Comparison of ENCODE assay signal across 22 cellular contexts in genomic region chr5:56111404-56111781, GRCh38.
A peak's percentile ranks its signal among the peaks of the same experiment; 100 is the strongest.
DNase-seq lines count a peak whose midpoint lies in the region; ATAC-seq and TF ChIP-seq lines count a peak whose summit lies in the region.
"Had no signal": no experiment of that assay in that cellular context is flagged by ENCODE, and none has a peak within 500 bp of the region (broad histone marks: within the 10 kb centered on the region; RNA-seq: fewer than 3 reads in every experiment).

No MANE protein-coding gene starts in this region.

- H3K4me1 ChIP-seq in mesenchymal stem cell (ENCODE audit: control insufficient read depth, insufficient read depth, low read depth, low read length): peaks cover 6% of the 10 kb centered on the region

- H2BK120ac ChIP-seq in mesenchymal stem cell (ENCODE audit: low read depth, low read length): peak overlapping the region; percentile 40

- H2BK5ac ChIP-seq in mesenchymal stem cell (ENCODE audit: low read depth, low read length, poor library complexity, severe bottlenecking): no peak overlapping the region

- H3K18ac ChIP-seq in mesenchymal stem cell (ENCODE audit: low read depth in 1 of 2, low read length in 2 of 2): peak overlapping the region; percentile 4 to 23

- WGBS in mesenchymal stem cell: 92% methylated on average over 5 of the region's 9 CpGs

- no peak overlapping the region for H3K27ac Mint-ChIP-seq in stimulated activated naive CD8-positive, alpha-beta T cell treated with anti-CD3 and anti-CD28 coated beads, Interleukin-15, amount 100 ng/mL, for 72 hours
- H3K27ac Mint-ChIP-seq in T-helper 2 cell treated with Interferon-gamma antibody and Interleukin-4, amounts not matched to agents 5 μg/mL and 100 μg/mL, for 36 hours: peak overlapping the region; percentile 22
- H3K27ac Mint-ChIP-seq: CD8-positive, alpha-beta T cell had no signal

- ATAC-seq in stimulated activated naive CD8-positive, alpha-beta T cell treated with anti-CD3 and anti-CD28 coated beads, Interleukin-15, amount 100 ng/mL, for 72 hours: peak; percentile 39
- no peak for ATAC-seq in stimulated activated naive CD8-positive, alpha-beta T cell treated with anti-CD3 and anti-CD28 coated beads, Interleukin-15, Interleukin-2, amounts not matched to agents 100 U/mL and 50 U/mL, for 24 hours
- ATAC-seq: CD8-positive, alpha-beta T cell had no signal

- no peak overlapping the region for H3K27ac ChIP-seq in mesenchymal stem cell (ENCODE audit: low read length, poor library complexity, severe bottlenecking)

- no peaks in the 10 kb centered on the region for H3K79me1 ChIP-seq in mesenchymal stem cell (replicated peaks; ENCODE audit: low read length, poor library complexity, severe bottlenecking)

- no peaks in the 10 kb centered on the region for H3K27me3 ChIP-seq in mesenchymal stem cell (ENCODE audit: control insufficient read depth in 1 of 2, insufficient read depth in 1 of 2, low read length in 2 of 2)
- H3K27me3 ChIP-seq: MG63, SJSA1 had no signal

- peak overlapping the region; percentile 5 for H2AK5ac ChIP-seq in mesenchymal stem cell (ENCODE audit: low read length, severe bottlenecking)

- H3K9me3 ChIP-seq in mesenchymal stem cell (ENCODE audit: control insufficient read depth, low read length): no peaks in the 10 kb centered on the region
- H3K9me3 ChIP-seq: MG63, SJSA1 had no signal

- no peaks in the 10 kb centered on the region for H3K36me3 ChIP-seq in mesenchymal stem cell (ENCODE audit: control insufficient read depth in 1 of 2, insufficient read depth in 2 of 2, low read depth in 1 of 2, low read length in 2 of 2)
- H3K36me3 ChIP-seq: MG63, SJSA1 had no signal

- H3K23ac ChIP-seq in mesenchymal stem cell (ENCODE audit: low read length in 2 of 2): no peak overlapping the region

- no peak overlapping the region for H2AFZ ChIP-seq in mesenchymal stem cell (ENCODE audit: low read depth, low read length)

- no peaks in the 10 kb centered on the region for H3K9me3 Mint-ChIP-seq in stimulated activated naive CD8-positive, alpha-beta T cell treated with anti-CD3 and anti-CD28 coated beads, Interleukin-15, amount 100 ng/mL, for 72 hours
- H3K9me3 Mint-ChIP-seq in T-helper 2 cell treated with Interferon-gamma antibody and Interleukin-4, amounts not matched to agents 5 μg/mL and 100 μg/mL, for 36 hours: no peaks in the 10 kb centered on the region
- H3K9me3 Mint-ChIP-seq: CD8-positive, alpha-beta T cell had no signal

- H3K36me3 Mint-ChIP-seq in T-helper 2 cell treated with Interferon-gamma antibody and Interleukin-4, amounts not matched to agents 5 μg/mL and 100 μg/mL, for 36 hours (ENCODE audit: low read depth): peaks cover 21% of the 10 kb centered on the region
- H3K36me3 Mint-ChIP-seq: CD8-positive, alpha-beta T cell had no signal

- no peak overlapping the region for H3K9ac ChIP-seq in mesenchymal stem cell (ENCODE audit: low read length)

- H3K4me1 Mint-ChIP-seq in stimulated activated naive CD8-positive, alpha-beta T cell treated with anti-CD3 and anti-CD28 coated beads, Interleukin-15, amount 100 ng/mL, for 72 hours: peaks cover 14% of the 10 kb centered on the region
- peaks cover 35% of the 10 kb centered on the region for H3K4me1 Mint-ChIP-seq in T-helper 2 cell treated with Interferon-gamma antibody and Interleukin-4, amounts not matched to agents 5 μg/mL and 100 μg/mL, for 36 hours (ENCODE audit: low read depth)

- H3K4me2 ChIP-seq in mesenchymal stem cell (ENCODE audit: low read length, poor library complexity, severe bottlenecking): no peak overlapping the region

- no peak overlapping the region for H3K4me3 Mint-ChIP-seq in stimulated activated naive CD8-positive, alpha-beta T cell treated with anti-CD3 and anti-CD28 coated beads, Interleukin-15, amount 100 ng/mL, for 72 hours
- H3K4me3 Mint-ChIP-seq in T-helper 2 cell treated with Interferon-gamma antibody and Interleukin-4, amounts not matched to agents 5 μg/mL and 100 μg/mL, for 36 hours: no peak overlapping the region
- H3K4me3 Mint-ChIP-seq: CD8-positive, alpha-beta T cell had no signal

- no peak overlapping the region for H4K8ac ChIP-seq in mesenchymal stem cell (ENCODE audit: low read length)

- H2BK12ac ChIP-seq in mesenchymal stem cell (ENCODE audit: low read length in 2 of 2): peak overlapping the region; percentile 89 to 94

- H3K4ac ChIP-seq in mesenchymal stem cell (ENCODE audit: low read depth in 1 of 2, low read length in 2 of 2): peak overlapping the region in 1 of 2 experiments; percentile 6

- H3K27me3 Mint-ChIP-seq in stimulated activated naive CD8-positive, alpha-beta T cell treated with anti-CD3 and anti-CD28 coated beads, Interleukin-15, amount 100 ng/mL, for 72 hours: no peaks in the 10 kb centered on the region
- H3K27me3 Mint-ChIP-seq in T-helper 2 cell treated with Interferon-gamma antibody and Interleukin-4, amounts not matched to agents 5 μg/mL and 100 μg/mL, for 36 hours (ENCODE audit: low read depth): no peaks in the 10 kb centered on the region

- H3K14ac ChIP-seq in mesenchymal stem cell (ENCODE audit: low read length in 2 of 2): no peak overlapping the region

- H3K4me3 ChIP-seq in mesenchymal stem cell (ENCODE audit: insufficient read depth in 1 of 2, low read depth in 1 of 2, low read length in 2 of 2): no peak overlapping the region
- no peak overlapping the region for H3K4me3 ChIP-seq in foreskin fibroblast (ENCODE audit: low read depth in 1 of 2, low read length in 2 of 2)
- H3K4me3 ChIP-seq: MG63, SJSA1 had no signal

- H4K91ac ChIP-seq in mesenchymal stem cell (ENCODE audit: low read length): peak overlapping the region; percentile 40

- no peak for DNase-seq in stimulated activated naive CD8-positive, alpha-beta T cell treated with anti-CD3 and anti-CD28 coated beads, Interleukin-15, amount 100 ng/mL, for 72 hours
- DNase-seq in stimulated activated naive CD8-positive, alpha-beta T cell treated with anti-CD3 and anti-CD28 coated beads, Interleukin-15, Interleukin-2, amounts not matched to agents 100 U/mL and 50 U/mL, for 24 hours: no peak
- DNase-seq in T-helper 2 cell treated with Interferon-gamma antibody and Interleukin-4, amounts not matched to agents 5 μg/mL and 100 μg/mL, for 36 hours (ENCODE audit: low spot score): no peak
- DNase-seq in mesenchymal stem cell (no peak), mesenteric fat pad (ENCODE audit: low spot score) (no peak), NCI-H1048 (lab: John Stamatoyannopoulos, UW) (no peak), foreskin fibroblast (no peak)
- DNase-seq: C1 segment of cervical spinal cord; CD8-positive, alpha-beta T cell; DMS 273 treated with DMSO at 0.1 percent for 48 hours; DMS79 treated with DMSO at 0.1 percent for 48 hours; GF-D8; KG1; MG63; NCI-H2029; NCI-H446 treated with DMSO at 0.1 percent for 48 hours; NCI-H526; NCI-H82; NK-92 treated with Interleukin-12 subunit alpha and Interleukin-12 subunit beta, amount 100 ng/mL, for 24 hours; Right ventricle myocardium superior; RPMI8226 had no signal

- no peak for TF ChIP-seq CTCF in foreskin fibroblast (IDR thresholded peaks at IDR 0.05; ENCODE audit: low read depth, low read length)

- H2BK15ac ChIP-seq in mesenchymal stem cell (ENCODE audit: low read depth, poor library complexity, severe bottlenecking): peak overlapping the region; percentile 73
